1 cellular context compared by ENCODE assay signal in genomic region chr2:127810156-127810636, GRCh38.
TF ChIP-seq lines count a peak whose summit lies in the region.

No MANE protein-coding gene starts in this region.

TF ChIP-seq in A549, 52 proteins besides CTCF, POLR2A, EP300 and RAD21 (continued from another document):
- TF ChIP-seq, protein P1, sequence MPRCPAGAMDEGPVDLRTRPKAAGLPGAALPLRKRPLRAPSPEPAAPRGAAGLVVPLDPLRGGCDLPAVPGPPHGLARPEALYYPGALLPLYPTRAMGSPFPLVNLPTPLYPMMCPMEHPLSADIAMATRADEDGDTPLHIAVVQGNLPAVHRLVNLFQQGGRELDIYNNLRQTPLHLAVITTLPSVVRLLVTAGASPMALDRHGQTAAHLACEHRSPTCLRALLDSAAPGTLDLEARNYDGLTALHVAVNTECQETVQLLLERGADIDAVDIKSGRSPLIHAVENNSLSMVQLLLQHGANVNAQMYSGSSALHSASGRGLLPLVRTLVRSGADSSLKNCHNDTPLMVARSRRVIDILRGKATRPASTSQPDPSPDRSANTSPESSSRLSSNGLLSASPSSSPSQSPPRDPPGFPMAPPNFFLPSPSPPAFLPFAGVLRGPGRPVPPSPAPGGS (IDR thresholded peaks at IDR 0.05): no peak
- TF ChIP-seq KDM5A (IDR thresholded peaks at IDR 0.05) (no peak), FOSL2 (IDR thresholded peaks at IDR 0.05) (no peak), FOSL2 (CRISPR knock-in tag; IDR thresholded peaks at IDR 0.05) (no peak), HES2 (IDR thresholded peaks at IDR 0.05) (no peak), POLR2AphosphoS2 (conservative IDR thresholded peaks at IDR 0.05; ENCODE audit: low read length) (no peak), FOSB (CRISPR knock-in tag; IDR thresholded peaks at IDR 0.05) (no peak), RARB (CRISPR knock-in tag; IDR thresholded peaks at IDR 0.05) (no peak), FOXS1 (CRISPR knock-in tag; IDR thresholded peaks at IDR 0.05) (no peak), RNF2 (IDR thresholded peaks at IDR 0.05; ENCODE audit: borderline replicate concordance, low read depth) (no peak)
- TF ChIP-seq, protein P2, sequence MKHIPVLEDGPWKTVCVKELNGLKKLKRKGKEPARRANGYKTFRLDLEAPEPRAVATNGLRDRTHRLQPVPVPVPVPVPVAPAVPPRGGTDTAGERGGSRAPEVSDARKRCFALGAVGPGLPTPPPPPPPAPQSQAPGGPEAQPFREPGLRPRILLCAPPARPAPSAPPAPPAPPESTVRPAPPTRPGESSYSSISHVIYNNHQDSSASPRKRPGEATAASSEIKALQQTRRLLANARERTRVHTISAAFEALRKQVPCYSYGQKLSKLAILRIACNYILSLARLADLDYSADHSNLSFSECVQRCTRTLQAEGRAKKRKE (CRISPR knock-in tag; IDR thresholded peaks at IDR 0.05; ENCODE audit: low read depth): no peak
